In the genomic region with DNA sequence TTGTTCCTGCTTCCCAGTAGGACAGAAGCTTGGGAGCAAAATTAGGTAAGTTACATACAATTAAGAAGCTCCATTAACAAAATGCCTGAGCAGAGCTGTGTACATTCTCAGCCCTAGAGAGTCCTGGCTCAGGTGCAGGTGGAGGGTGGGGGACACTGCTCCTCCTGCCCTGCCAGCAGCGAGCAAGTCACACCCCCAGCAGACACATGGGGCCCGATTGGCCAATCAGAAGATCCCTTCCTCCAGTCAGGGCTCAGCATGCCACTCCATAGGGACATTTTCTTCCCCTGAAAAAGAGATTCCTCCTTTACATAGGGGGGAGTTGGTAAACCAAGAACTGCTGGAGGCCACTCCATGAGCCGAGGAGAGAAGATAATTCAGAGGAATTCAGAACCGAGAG, we compare ENCODE assay signal across 9 cellular contexts.
A peak's percentile ranks its signal among the peaks of the same experiment; 100 is the strongest.
DNase-seq lines count a peak whose midpoint lies in the region; ATAC-seq and TF ChIP-seq lines count a peak whose summit lies in the region.
"Had no signal": no experiment of that assay in that cellular context is flagged by ENCODE, and none has a peak within 500 bp of the region (broad histone marks: within the 10 kb centered on the region; RNA-seq: fewer than 3 reads in every experiment).

No MANE protein-coding gene starts in this region.

- intact Hi-C loops in left colon (cut with DNase I, micrococcal nuclease), result no loop called here

- DNase-seq in COR-L47 (lab: John Stamatoyannopoulos, UW) (peak; percentile 53), LoVo (ENCODE audit: low spot score) (peak; percentile 20), left colon (peak in 1 of 2 donors; percentile 35), HPDE6-E6E7 (ENCODE audit: extremely low spot score) (no peak)
- no peak for DNase-seq in activated CD4-positive, alpha-beta T cell treated with anti-CD3 and anti-CD28 coated beads for 48 hours
- DNase-seq: T-helper 9 cell had no signal

- peak; percentile 82 for ATAC-seq in SK-N-SH treated with all-trans-retinoic acid at 6 μM for 48 hours
- peak; percentile 91 for ATAC-seq in left colon
- ATAC-seq in GM19023 (IDR thresholded peaks at IDR 0.05; ENCODE audit: unreplicated experiment), result no peak
- no peak for ATAC-seq in GM18870 (IDR thresholded peaks at IDR 0.05; ENCODE audit: unreplicated experiment)

TF ChIP-seq in SK-N-SH treated with all-trans-retinoic acid at 6 μM for 48 hours, 23 proteins besides CTCF, POLR2A, EP300 and RAD21:
- TF ChIP-seq ZFP3 (CRISPR knock-in tag; IDR thresholded peaks at IDR 0.05) (no peak), GLIS3 (CRISPR knock-in tag; IDR thresholded peaks at IDR 0.05) (no peak), ARNTL (CRISPR knock-in tag; IDR thresholded peaks at IDR 0.05; ENCODE audit: borderline replicate concordance, low read depth) (no peak), ZNF8 (CRISPR knock-in tag; IDR thresholded peaks at IDR 0.05) (no peak), ISL1 (CRISPR knock-in tag; IDR thresholded peaks at IDR 0.05) (no peak), ZNF70 (CRISPR knock-in tag; IDR thresholded peaks at IDR 0.05) (no peak), ZFP30 (CRISPR knock-in tag; IDR thresholded peaks at IDR 0.05) (no peak), ZNF565 (CRISPR knock-in tag; conservative IDR thresholded peaks at IDR 0.05; ENCODE audit: low read depth) (no peak)
- TF ChIP-seq, protein P1, sequence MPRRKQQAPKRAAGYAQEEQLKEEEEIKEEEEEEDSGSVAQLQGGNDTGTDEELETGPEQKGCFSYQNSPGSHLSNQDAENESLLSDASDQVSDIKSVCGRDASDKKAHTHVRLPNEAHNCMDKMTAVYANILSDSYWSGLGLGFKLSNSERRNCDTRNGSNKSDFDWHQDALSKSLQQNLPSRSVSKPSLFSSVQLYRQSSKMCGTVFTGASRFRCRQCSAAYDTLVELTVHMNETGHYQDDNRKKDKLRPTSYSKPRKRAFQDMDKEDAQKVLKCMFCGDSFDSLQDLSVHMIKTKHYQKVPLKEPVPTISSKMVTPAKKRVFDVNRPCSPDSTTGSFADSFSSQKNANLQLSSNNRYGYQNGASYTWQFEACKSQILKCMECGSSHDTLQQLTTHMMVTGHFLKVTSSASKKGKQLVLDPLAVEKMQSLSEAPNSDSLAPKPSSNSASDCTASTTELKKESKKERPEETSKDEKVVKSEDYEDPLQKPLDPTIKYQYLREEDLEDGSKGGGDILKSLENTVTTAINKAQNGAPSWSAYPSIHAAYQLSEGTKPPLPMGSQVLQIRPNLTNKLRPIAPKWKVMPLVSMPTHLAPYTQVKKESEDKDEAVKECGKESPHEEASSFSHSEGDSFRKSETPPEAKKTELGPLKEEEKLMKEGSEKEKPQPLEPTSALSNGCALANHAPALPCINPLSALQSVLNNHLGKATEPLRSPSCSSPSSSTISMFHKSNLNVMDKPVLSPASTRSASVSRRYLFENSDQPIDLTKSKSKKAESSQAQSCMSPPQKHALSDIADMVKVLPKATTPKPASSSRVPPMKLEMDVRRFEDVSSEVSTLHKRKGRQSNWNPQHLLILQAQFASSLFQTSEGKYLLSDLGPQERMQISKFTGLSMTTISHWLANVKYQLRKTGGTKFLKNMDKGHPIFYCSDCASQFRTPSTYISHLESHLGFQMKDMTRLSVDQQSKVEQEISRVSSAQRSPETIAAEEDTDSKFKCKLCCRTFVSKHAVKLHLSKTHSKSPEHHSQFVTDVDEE (CRISPR knock-in tag; IDR thresholded peaks at IDR 0.05), result no peak
- TF ChIP-seq, protein P2, sequence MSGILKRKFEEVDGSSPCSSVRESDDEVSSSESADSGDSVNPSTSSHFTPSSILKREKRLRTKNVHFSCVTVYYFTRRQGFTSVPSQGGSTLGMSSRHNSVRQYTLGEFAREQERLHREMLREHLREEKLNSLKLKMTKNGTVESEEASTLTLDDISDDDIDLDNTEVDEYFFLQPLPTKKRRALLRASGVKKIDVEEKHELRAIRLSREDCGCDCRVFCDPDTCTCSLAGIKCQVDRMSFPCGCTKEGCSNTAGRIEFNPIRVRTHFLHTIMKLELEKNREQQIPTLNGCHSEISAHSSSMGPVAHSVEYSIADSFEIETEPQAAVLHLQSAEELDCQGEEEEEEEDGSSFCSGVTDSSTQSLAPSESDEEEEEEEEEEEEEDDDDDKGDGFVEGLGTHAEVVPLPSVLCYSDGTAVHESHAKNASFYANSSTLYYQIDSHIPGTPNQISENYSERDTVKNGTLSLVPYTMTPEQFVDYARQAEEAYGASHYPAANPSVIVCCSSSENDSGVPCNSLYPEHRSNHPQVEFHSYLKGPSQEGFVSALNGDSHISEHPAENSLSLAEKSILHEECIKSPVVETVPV (CRISPR knock-in tag; IDR thresholded peaks at IDR 0.05), result no peak
- TF ChIP-seq, protein P3, sequence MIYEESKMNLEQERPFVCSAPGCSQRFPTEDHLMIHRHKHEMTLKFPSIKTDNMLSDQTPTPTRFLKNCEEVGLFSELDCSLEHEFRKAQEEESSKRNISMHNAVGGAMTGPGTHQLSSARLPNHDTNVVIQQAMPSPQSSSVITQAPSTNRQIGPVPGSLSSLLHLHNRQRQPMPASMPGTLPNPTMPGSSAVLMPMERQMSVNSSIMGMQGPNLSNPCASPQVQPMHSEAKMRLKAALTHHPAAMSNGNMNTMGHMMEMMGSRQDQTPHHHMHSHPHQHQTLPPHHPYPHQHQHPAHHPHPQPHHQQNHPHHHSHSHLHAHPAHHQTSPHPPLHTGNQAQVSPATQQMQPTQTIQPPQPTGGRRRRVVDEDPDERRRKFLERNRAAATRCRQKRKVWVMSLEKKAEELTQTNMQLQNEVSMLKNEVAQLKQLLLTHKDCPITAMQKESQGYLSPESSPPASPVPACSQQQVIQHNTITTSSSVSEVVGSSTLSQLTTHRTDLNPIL (CRISPR knock-in tag; IDR thresholded peaks at IDR 0.05; ENCODE audit: low read depth), result no peak

Comparison
In these comparisons a context has a peak if more than half of its experiments do, and no peak if none do; other contexts are left out.
1. DNase-seq: peak in COR-L47 (single experiment) and LoVo (single experiment); none in HPDE6-E6E7 (single experiment) and activated CD4-positive, alpha-beta T cell treated with anti-CD3 and anti-CD28 coated beads for 48 hours (single experiment).
2. ATAC-seq: peak in SK-N-SH treated with all-trans-retinoic acid at 6 μM for 48 hours (single experiment) and left colon (single experiment); none in GM19023 (single experiment) and GM18870 (single experiment).